In the genomic region with DNA sequence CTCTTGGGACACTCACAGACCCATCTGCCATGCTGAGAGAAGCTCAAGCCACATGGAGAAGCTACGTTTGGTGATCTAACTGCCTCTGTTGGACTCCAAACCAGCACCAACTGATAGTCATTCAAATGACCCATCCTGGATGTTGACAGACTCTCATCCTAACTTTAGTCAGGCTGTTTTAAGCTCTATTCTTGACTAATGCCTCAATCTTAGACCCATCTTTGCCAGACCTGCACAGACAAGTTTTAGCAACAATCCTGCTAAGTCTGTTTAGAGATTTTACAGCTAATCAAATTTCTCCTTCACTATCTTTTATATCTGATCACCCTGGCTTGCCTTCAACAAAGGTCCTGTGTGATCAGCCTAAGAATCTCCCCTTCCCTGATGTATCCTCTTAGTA, we compare ENCODE assay signal across 37 cellular contexts.
"Had no signal": no experiment of that assay in that cellular context is flagged by ENCODE, and none has a peak within 500 bp of the region (broad histone marks: within the 10 kb centered on the region; RNA-seq: fewer than 3 reads in every experiment).

No MANE protein-coding gene starts in this region.

- H3K4me1 ChIP-seq: adrenal gland, body of pancreas, breast epithelium had no signal

- H3K9me3 ChIP-seq: adrenal gland, body of pancreas had no signal

- H3K27me3 ChIP-seq: adrenal gland, body of pancreas, brain microvascular endothelial cell, breast epithelium, cardiac muscle cell had no signal

- H3K36me3 ChIP-seq: adrenal gland, brain microvascular endothelial cell, breast epithelium, cardiac muscle cell had no signal

- H3K4me3 Mint-ChIP-seq: activated B cell treated with CpG ODN at 0.5 μM for 24 hours; activated CD4-positive, alpha-beta memory T cell treated with anti-CD3 and anti-CD28 coated beads, Interleukin-2, amount 10 ng/mL, durations not matched to agents 7 days and 5 days; activated CD4-positive, alpha-beta T cell treated with anti-CD3 and anti-CD28 coated beads, Interleukin-2, amount 10 ng/mL, durations not matched to agents 24 days and 14 days; activated CD8-positive, alpha-beta memory T cell treated with anti-CD3 and anti-CD28 coated beads, Interleukin-2, amount 10 ng/mL, durations not matched to agents 7 days and 5 days; activated CD8-positive, alpha-beta T cell treated with anti-CD3 and anti-CD28 coated beads, Interleukin-2, amount 10 ng/mL, durations not matched to agents 7 days and 5 days; activated naive CD8-positive, alpha-beta T cell treated with anti-CD3 and anti-CD28 coated beads, Interleukin-2, amount 10 ng/mL, durations not matched to agents 7 days and 5 days; activated T-cell treated with anti-CD3 and anti-CD28 coated beads, Interleukin-2, amount 50 U/mL, for 24 hours; central memory CD8-positive, alpha-beta T cell; T-helper 1 cell treated with Interleukin-12 subunit alpha and Interleukin-12 subunit beta and Interleukin-4 antibody, amounts not matched to agents 30 μg/mL and 1 μg/mL, for 36 hours; T-helper 2 cell treated with Interferon-gamma antibody and Interleukin-4, amounts not matched to agents 5 μg/mL and 100 μg/mL, for 36 hours had no signal

- H3K27me3 Mint-ChIP-seq: activated B cell treated with CpG ODN at 0.5 μM for 24 hours; activated CD4-positive, alpha-beta memory T cell treated with anti-CD3 and anti-CD28 coated beads, Interleukin-2, amount 10 ng/mL, durations not matched to agents 7 days and 5 days; activated CD4-positive, alpha-beta T cell treated with anti-CD3 and anti-CD28 coated beads, Interleukin-2, amount 10 ng/mL, durations not matched to agents 24 days and 14 days; activated CD8-positive, alpha-beta memory T cell treated with anti-CD3 and anti-CD28 coated beads, Interleukin-2, amount 10 ng/mL, durations not matched to agents 7 days and 5 days; activated naive CD8-positive, alpha-beta T cell treated with anti-CD3 and anti-CD28 coated beads, Interleukin-2, amount 10 ng/mL, durations not matched to agents 7 days and 5 days; activated T-cell treated with anti-CD3 and anti-CD28 coated beads, Interleukin-2, amount 50 U/mL, for 24 hours; central memory CD8-positive, alpha-beta T cell had no signal

- H3K9me3 Mint-ChIP-seq: activated naive CD8-positive, alpha-beta T cell treated with anti-CD3 and anti-CD28 coated beads, Interleukin-2, amount 10 ng/mL, durations not matched to agents 7 days and 5 days had no signal

- H3K4me1 Mint-ChIP-seq: activated B cell treated with CpG ODN at 0.5 μM for 24 hours; activated CD4-positive, alpha-beta memory T cell treated with anti-CD3 and anti-CD28 coated beads, Interleukin-2, amount 10 ng/mL, durations not matched to agents 7 days and 5 days; activated CD4-positive, alpha-beta T cell treated with anti-CD3 and anti-CD28 coated beads, Interleukin-2, amount 10 ng/mL, durations not matched to agents 24 days and 14 days; activated CD8-positive, alpha-beta memory T cell treated with anti-CD3 and anti-CD28 coated beads, Interleukin-2, amount 10 ng/mL, durations not matched to agents 7 days and 5 days; activated naive CD8-positive, alpha-beta T cell treated with anti-CD3 and anti-CD28 coated beads, Interleukin-2, amount 10 ng/mL, durations not matched to agents 7 days and 5 days; central memory CD8-positive, alpha-beta T cell had no signal

- H3K36me3 Mint-ChIP-seq: activated CD8-positive, alpha-beta memory T cell treated with anti-CD3 and anti-CD28 coated beads, Interleukin-2, amount 10 ng/mL, durations not matched to agents 7 days and 5 days; activated naive CD4-positive, alpha-beta T cell treated with anti-CD3 and anti-CD28 coated beads, Interleukin-2, amount 50 U/mL, for 72 hours; activated naive CD8-positive, alpha-beta T cell treated with anti-CD3 and anti-CD28 coated beads, Interleukin-2, amount 10 ng/mL, durations not matched to agents 7 days and 5 days had no signal

- H3K27ac ChIP-seq: adrenal gland, body of pancreas, brain microvascular endothelial cell, breast epithelium, cardiac muscle cell, VCaP had no signal

- DNase-seq: activated B cell treated with CpG ODN at 0.5 μM for 24 hours; activated CD4-positive, alpha-beta memory T cell treated with anti-CD3 and anti-CD28 coated beads, Interleukin-2, amount 10 ng/mL, durations not matched to agents 7 days and 5 days; activated CD4-positive, alpha-beta T cell treated with anti-CD3 and anti-CD28 coated beads for 4 hours; activated CD4-positive, alpha-beta T cell treated with anti-CD3 and anti-CD28 coated beads, Interleukin-2, amount 10 ng/mL, durations not matched to agents 24 days and 14 days; activated CD4-positive, alpha-beta T cell treated with anti-CD3 and anti-CD28 coated beads, Interleukin-2, amount 50 U/mL, for 1 hour; activated CD4-positive, alpha-beta T cell treated with anti-CD3 and anti-CD28 coated beads, Interleukin-2, amount 50 U/mL, for 4 hours; activated CD4-positive, CD25-positive, alpha-beta regulatory T cell treated with anti-CD3 and anti-CD28 coated beads, Interleukin-2, amount 50 U/mL, for 72 hours; activated CD8-positive, alpha-beta memory T cell treated with anti-CD3 and anti-CD28 coated beads for 24 hours; activated CD8-positive, alpha-beta memory T cell treated with anti-CD3 and anti-CD28 coated beads, Interleukin-2, amount 10 ng/mL, durations not matched to agents 7 days and 5 days; activated CD8-positive, alpha-beta memory T cell treated with anti-CD3 and anti-CD28 coated beads, Interleukin-2, amount 50 U/mL, for 48 hours; activated CD8-positive, alpha-beta T cell treated with anti-CD3 and anti-CD28 coated beads, Interleukin-2, amount 10 ng/mL, durations not matched to agents 7 days and 5 days; activated effector memory CD4-positive, alpha-beta T cell treated with Interleukin-2 at 50 U/mL for 16 hours; activated gamma-delta T cell; activated naive CD4-positive, alpha-beta T cell treated with anti-CD3 and anti-CD28 coated beads, Interleukin-2, amount 50 U/mL, for 16 hours; activated naive CD4-positive, alpha-beta T cell treated with Interleukin-2 at 50 U/mL for 16 hours; activated naive CD8-positive, alpha-beta T cell treated with anti-CD3 and anti-CD28 coated beads, Interleukin-2, amount 10 ng/mL, durations not matched to agents 7 days and 5 days; activated T-cell treated with anti-CD3 and anti-CD28 coated beads, Interleukin-2, amount 50 U/mL, for 24 hours; activated T-cell treated with anti-CD3 and anti-CD28 coated beads, Interleukin-2, amount 50 U/mL, for 48 hours; adrenal gland; amniotic stem cell; aorta; body of pancreas; brain microvascular endothelial cell; caudate nucleus; cerebellar nuclear complex; T-helper 1 cell; T-helper 2 cell; T-helper 9 cell had no signal

- H3K27ac Mint-ChIP-seq: activated B cell treated with CpG ODN at 0.5 μM for 24 hours; activated CD4-positive, alpha-beta memory T cell treated with anti-CD3 and anti-CD28 coated beads, Interleukin-2, amount 10 ng/mL, durations not matched to agents 7 days and 5 days; activated CD4-positive, alpha-beta T cell treated with anti-CD3 and anti-CD28 coated beads, Interleukin-2, amount 10 ng/mL, durations not matched to agents 24 days and 14 days; activated CD8-positive, alpha-beta memory T cell treated with anti-CD3 and anti-CD28 coated beads, Interleukin-2, amount 10 ng/mL, durations not matched to agents 7 days and 5 days; activated CD8-positive, alpha-beta T cell treated with anti-CD3 and anti-CD28 coated beads, Interleukin-2, amount 10 ng/mL, durations not matched to agents 7 days and 5 days; activated naive CD4-positive, alpha-beta T cell treated with anti-CD3 and anti-CD28 coated beads, Interleukin-2, amount 50 U/mL, for 72 hours; activated naive CD8-positive, alpha-beta T cell treated with anti-CD3 and anti-CD28 coated beads, Interleukin-2, amount 10 ng/mL, durations not matched to agents 7 days and 5 days; activated T-cell treated with anti-CD3 and anti-CD28 coated beads, Interleukin-2, amount 50 U/mL, for 24 hours; activated T-helper 2 cell treated with anti-CD3 and anti-CD28 coated beads, Interferon-gamma antibody, Interleukin-2, Interleukin-4, amounts not matched to agents 10 μg/mL and 5 μg/mL and 100 μg/mL, durations not matched to agents 14 hours and 24 hours and 36 hours; T-helper 1 cell treated with Interleukin-12 subunit alpha and Interleukin-12 subunit beta and Interleukin-4 antibody, amounts not matched to agents 30 μg/mL and 1 μg/mL, for 36 hours; T-helper 2 cell treated with Interferon-gamma antibody and Interleukin-4, amounts not matched to agents 5 μg/mL and 100 μg/mL, for 36 hours had no signal

- FAIRE-seq: astrocyte had no signal

- ATAC-seq: activated CD8-positive, alpha-beta memory T cell treated with anti-CD3 and anti-CD28 coated beads, Interleukin-2, amount 10 ng/mL, durations not matched to agents 7 days and 5 days; activated CD8-positive, alpha-beta T cell treated with anti-CD3 and anti-CD28 coated beads, Interleukin-2, amount 10 ng/mL, durations not matched to agents 7 days and 5 days; activated naive CD4-positive, alpha-beta T cell treated with anti-CD3 and anti-CD28 coated beads, Interleukin-2, amount 50 U/mL, for 72 hours; body of pancreas had no signal

- H3K4me3 ChIP-seq: adrenal gland, body of pancreas, breast epithelium, cardiac muscle cell had no signal
